Comparison of ENCODE assay signal across 13 cellular contexts in the genomic region with DNA sequence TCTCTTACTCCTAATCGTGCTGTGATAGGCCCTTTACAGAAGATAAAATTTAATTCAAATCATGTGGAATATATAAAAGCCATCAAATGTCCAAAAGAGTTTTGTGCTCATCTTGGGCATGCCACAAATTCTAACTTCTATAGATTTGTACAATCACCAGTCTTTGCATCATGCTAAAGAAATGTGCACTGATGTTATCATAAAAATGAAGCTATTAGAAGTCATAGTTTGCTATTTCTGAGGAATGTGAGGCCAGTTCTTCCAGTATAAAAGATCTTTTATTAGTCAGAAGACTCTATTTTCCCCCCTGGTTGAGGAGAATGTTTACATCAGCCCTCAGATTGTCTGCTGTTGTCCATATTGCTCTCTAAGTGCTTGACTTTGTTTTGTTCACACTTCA. TPM values are rescaled to one million over a fixed set of nuclear protein-coding genes. Genes with fewer than 3 reads are reported as not detected.
DNase-seq lines count a peak whose midpoint lies in the region; ATAC-seq and TF ChIP-seq lines count a peak whose summit lies in the region.
"Had no signal": no experiment of that assay in that cellular context is flagged by ENCODE, and none has a peak within 500 bp of the region (broad histone marks: within the 10 kb centered on the region; RNA-seq: fewer than 3 reads in every experiment).

No MANE protein-coding gene starts in this region.

- no peaks in the 10 kb centered on the region for H3K9me3 Mint-ChIP-seq in CD8-positive, alpha-beta T cell
- H3K9me3 Mint-ChIP-seq in effector memory CD8-positive, alpha-beta T cell, result no peaks in the 10 kb centered on the region

- H2AFZ ChIP-seq in PC-9, result no peak overlapping the region
- no peak overlapping the region for H2AFZ ChIP-seq in trophoblast cell (ENCODE audit: insufficient read depth, low read length, poor library complexity)

- H3K14ac ChIP-seq in trophoblast cell (ENCODE audit: low read length), result no peak overlapping the region

- no peaks in the 10 kb centered on the region for H3K9me2 ChIP-seq in PC-9 (ENCODE audit: insufficient read depth)

- no peak overlapping the region for H4K91ac ChIP-seq in trophoblast cell (ENCODE audit: low read depth, low read length)

- no peak for ATAC-seq in CD8-positive, alpha-beta T cell
- no peak for ATAC-seq in effector memory CD8-positive, alpha-beta T cell (replicated peaks)

- H4K12ac ChIP-seq in trophoblast cell (ENCODE audit: low read depth, low read length), result no peak overlapping the region

- no peak overlapping the region for H4K8ac ChIP-seq in trophoblast cell (ENCODE audit: low read depth, low read length)

- no peaks in the 10 kb centered on the region for H3K27me3 Mint-ChIP-seq in CD8-positive, alpha-beta T cell (ENCODE audit: low read depth)
- H3K27me3 Mint-ChIP-seq in effector memory CD8-positive, alpha-beta T cell, result no peaks in the 10 kb centered on the region

- no CpG with 5 or more reads among the region's 1 CpG for WGBS in trophoblast cell (ENCODE audit: extremely low coverage, insufficient coverage, insufficient read length)

- no peak for TF ChIP-seq CTCF in CD8-positive, alpha-beta T cell (IDR thresholded peaks at IDR 0.05)
- TF ChIP-seq CTCF in PC-9 (conservative IDR thresholded peaks at IDR 0.05), result no peak

- H3K4ac ChIP-seq in trophoblast cell (ENCODE audit: low read depth, low read length), result no peak overlapping the region

- peaks cover 14% of the 10 kb centered on the region for H3K4me1 ChIP-seq in CD8-positive, alpha-beta T cell (ENCODE audit: insufficient read depth, low read length)
- H3K4me1 ChIP-seq in PC-9 (replicated peaks; ENCODE audit: insufficient read depth), result peaks cover 38% of the 10 kb centered on the region
- peaks cover 6 to 17% of the 10 kb centered on the region in 2 experiments for H3K4me1 ChIP-seq in trophoblast cell (ENCODE audit: control insufficient read depth in 1 of 2, insufficient read depth in 2 of 2, low read length in 2 of 2)

- no peak overlapping the region for H3K9ac ChIP-seq in trophoblast cell (ENCODE audit: low read length)

- no peak overlapping the region for H2BK12ac ChIP-seq in trophoblast cell (ENCODE audit: low read length)

- H3K36me3 Mint-ChIP-seq in CD8-positive, alpha-beta T cell, result no peaks in the 10 kb centered on the region
- peaks cover 35% of the 10 kb centered on the region for H3K36me3 Mint-ChIP-seq in effector memory CD8-positive, alpha-beta T cell (ENCODE audit: insufficient read depth)

- H3K4me3 ChIP-seq in CD8-positive, alpha-beta T cell (ENCODE audit: low read depth, low read length), result no peak overlapping the region
- H3K4me3 ChIP-seq in PC-9, result no peak overlapping the region
- H3K4me3 ChIP-seq in trophoblast cell (ENCODE audit: low read depth, low read length), result no peak overlapping the region
- H3K4me3 ChIP-seq: colonic mucosa had no signal

- peaks cover 24% of the 10 kb centered on the region for H3K4me1 Mint-ChIP-seq in CD8-positive, alpha-beta T cell (ENCODE audit: low read depth)
- H3K4me1 Mint-ChIP-seq in effector memory CD8-positive, alpha-beta T cell (ENCODE audit: low read depth in 2 of 2), result peaks cover 32 to 37% of the 10 kb centered on the region in 2 donors

- BruUV-seq in PC-9 (replicated peaks; lab: Mats Ljungman, UMichigan), result no TSS peak

- POLR2A ChIA-PET in CD8-positive, alpha-beta T cell (lab: Charles Lee), result interaction anchor here (3.0 kb wide), 1 partner anchor 8 kb away, joined by 21 read pairs; no protein-coding TSS in a partner anchor
- POLR2A ChIA-PET in PC-9 (lab: Charles Lee; ENCODE audit: unreplicated experiment), result interaction anchor here (0.6 to 1.0 kb wide), 7 partner anchors 9 to 571 kb away, joined by 3 to 7 read pairs (median 5); no protein-coding TSS in a partner anchor

- H3K4me2 ChIP-seq in PC-9 (peak overlapping the region; percentile 47), trophoblast cell (ENCODE audit: low read length) (no peak overlapping the region)

- CTCF ChIA-PET in CD8-positive, alpha-beta T cell (lab: Charles Lee), result no interaction called here
- CTCF ChIA-PET in PC-9 (lab: Charles Lee), result no interaction called here

- H4K20me1 ChIP-seq in PC-9 (ENCODE audit: insufficient read depth), result peaks cover 3% of the 10 kb centered on the region; the same call in 1 of the 2 replicates

- H3K9me3 ChIP-seq in CD8-positive, alpha-beta T cell (ENCODE audit: low read length), result no peaks in the 10 kb centered on the region
- H3K9me3 ChIP-seq in PC-9 (ENCODE audit: insufficient read depth, low read depth), result no peaks in the 10 kb centered on the region
- no peaks in the 10 kb centered on the region for H3K9me3 ChIP-seq in trophoblast cell (ENCODE audit: insufficient read depth, low read depth, low read length)
- H3K9me3 ChIP-seq: colonic mucosa had no signal

- H3K27ac Mint-ChIP-seq in CD8-positive, alpha-beta T cell, result no peak overlapping the region
- peak overlapping the region; percentile 97 to 100 for H3K27ac Mint-ChIP-seq in effector memory CD8-positive, alpha-beta T cell

- H3K79me1 ChIP-seq in trophoblast cell (ENCODE audit: low read length), result peaks cover 38% of the 10 kb centered on the region

- intact Hi-C loops in CD8-positive, alpha-beta T cell (cut with DNase I, micrococcal nuclease), result loop anchor here (2.0 to 5.0 kb wide), 6 partner anchors 42 to 708 kb away; a partner anchor contains a TSS
- intact Hi-C loops in PC-9 (cut with micrococcal nuclease; ENCODE audit: unreplicated experiment), result loop anchor here (1.0 to 5.0 kb wide), 2 partner anchors 21 to 38 kb away; no protein-coding TSS in a partner anchor

- no peak overlapping the region for H3K27ac ChIP-seq in CD8-positive, alpha-beta T cell (ENCODE audit: low read depth, low read length)
- H3K27ac ChIP-seq in PC-9 (peak overlapping the region; percentile 94), trophoblast cell (ENCODE audit: low read depth, low read length) (peak overlapping the region; percentile 91)
- H3K27ac ChIP-seq: HL-60 had no signal

- no peak overlapping the region for H2BK120ac ChIP-seq in trophoblast cell (ENCODE audit: insufficient read depth, low read length, poor library complexity)

- peak overlapping the region; percentile 85 for H3K4me3 Mint-ChIP-seq in CD8-positive, alpha-beta T cell
- peak overlapping the region in 1 of 2 donors; percentile 92 for H3K4me3 Mint-ChIP-seq in effector memory CD8-positive, alpha-beta T cell

- H3F3A ChIP-seq in PC-9 (ENCODE audit: insufficient read depth, low read depth), result peaks cover 16% of the 10 kb centered on the region; the same call in 1 of the 2 replicates

- no peak overlapping the region for H2BK5ac ChIP-seq in trophoblast cell (ENCODE audit: low read depth, low read length, poor library complexity)

- in situ Hi-C loops in ACHN (cut with HindIII; ENCODE audit: low pct_ligation_motif_present, low pct_unique_long_range_greater_than_20kb, low sequenced_read_pairs), result no loop called here

- H3K36me3 ChIP-seq in CD8-positive, alpha-beta T cell (ENCODE audit: insufficient read depth, low read length), result no peaks in the 10 kb centered on the region
- H3K36me3 ChIP-seq in PC-9 (ENCODE audit: low read depth) (0 out of 2 replicates have a peak, but pooled peaks cover 9% of the 10 kb centered on the region), trophoblast cell (ENCODE audit: control insufficient read depth in 1 of 2, insufficient read depth in 2 of 2, low read length in 2 of 2) (peaks cover 4 to 7% of the 10 kb centered on the region in 2 experiments)
- H3K36me3 ChIP-seq: colonic mucosa had no signal

- H3K18ac ChIP-seq in trophoblast cell (ENCODE audit: low read length), result no peak overlapping the region

- DNase-seq in CD8-positive, alpha-beta T cell, result no peak
- DNase-seq in PC-9 (peak in 1 of 2 experiments; percentile 80), trophoblast cell (peak; percentile 34 to 95), ACHN (no peak), DMS53 (lab: John Stamatoyannopoulos, UW) (no peak)
- DNase-seq in effector memory CD8-positive, alpha-beta T cell, result no peak
- DNase-seq in stimulated activated CD4-positive, alpha-beta T cell treated with anti-CD3 and anti-CD28 coated beads, Interleukin-4, amount 100 ng/mL, for 4 hours, result no peak
- DNase-seq in activated naive CD4-positive, alpha-beta T cell treated with Interleukin-2 at 50 U/mL for 16 hours, result no peak
- DNase-seq: activated T-cell treated with anti-CD3 and anti-CD28 coated beads for 4 hours, colonic mucosa, NCI-H2029 treated with DMSO at 0.1 percent for 48 hours, SW 1271 had no signal

- H3K23ac ChIP-seq in trophoblast cell (ENCODE audit: low read length), result no peak overlapping the region

- no peaks in the 10 kb centered on the region for H3K27me3 ChIP-seq in CD8-positive, alpha-beta T cell (ENCODE audit: insufficient read depth, low read length)
- H3K27me3 ChIP-seq in PC-9 (ENCODE audit: insufficient read depth, low read depth) (no peaks in the 10 kb centered on the region), trophoblast cell (ENCODE audit: insufficient read depth, low read length) (no peaks in the 10 kb centered on the region)
- H3K27me3 ChIP-seq: colonic mucosa had no signal

- H2AK5ac ChIP-seq in trophoblast cell (ENCODE audit: low read length), result no peak overlapping the region

- H3K79me2 ChIP-seq in PC-9 (ENCODE audit: low read depth) (peaks cover 25% of the 10 kb centered on the region), trophoblast cell (ENCODE audit: control insufficient read depth, insufficient read depth, low read length, poor library complexity) (peaks cover 24% of the 10 kb centered on the region)

RNA-seq across cellular contexts. Expression of a gene that starts 2.1 kb away (rescaled TPM):
- 10 to 100 TPM; 25.8 to 31.7 TPM for total RNA-seq in CD8-positive, alpha-beta T cell
- 1,720 and 1,743 TPM in 2 replicates for total RNA-seq in PC-9 (2021)
- 2,156 and 2,172 TPM in 2 replicates for polyA plus RNA-seq in trophoblast cell (2013)

Comparison
In these comparisons a context has a peak if more than half of its experiments do, and no peak if none do; other contexts are left out.
1. DNase-seq: peak in trophoblast cell (2 of 2); none in CD8-positive, alpha-beta T cell (0 of 7), effector memory CD8-positive, alpha-beta T cell (0 of 3), ACHN (single experiment), stimulated activated CD4-positive, alpha-beta T cell treated with anti-CD3 and anti-CD28 coated beads, Interleukin-4, amount 100 ng/mL, for 4 hours (0 of 2), DMS53 (single experiment) and activated naive CD4-positive, alpha-beta T cell treated with Interleukin-2 at 50 U/mL for 16 hours (single experiment).
2. RNA of a gene that starts 2.1 kb away (total RNA-seq): 1,720 to 1,743 TPM in PC-9; 25.8 to 31.7 TPM in CD8-positive, alpha-beta T cell; every median in the first group is over 10 times any median in the second.